1 cellular context compared by ENCODE assay signal in genomic region chr20:9079038-9079731, GRCh38.
TF ChIP-seq lines count a peak whose summit lies in the region.

No MANE protein-coding gene starts in this region.

TF ChIP-seq in GM23338, 12 proteins besides CTCF, POLR2A, EP300 and RAD21 (continued from another document):
- TF ChIP-seq, protein P1, sequence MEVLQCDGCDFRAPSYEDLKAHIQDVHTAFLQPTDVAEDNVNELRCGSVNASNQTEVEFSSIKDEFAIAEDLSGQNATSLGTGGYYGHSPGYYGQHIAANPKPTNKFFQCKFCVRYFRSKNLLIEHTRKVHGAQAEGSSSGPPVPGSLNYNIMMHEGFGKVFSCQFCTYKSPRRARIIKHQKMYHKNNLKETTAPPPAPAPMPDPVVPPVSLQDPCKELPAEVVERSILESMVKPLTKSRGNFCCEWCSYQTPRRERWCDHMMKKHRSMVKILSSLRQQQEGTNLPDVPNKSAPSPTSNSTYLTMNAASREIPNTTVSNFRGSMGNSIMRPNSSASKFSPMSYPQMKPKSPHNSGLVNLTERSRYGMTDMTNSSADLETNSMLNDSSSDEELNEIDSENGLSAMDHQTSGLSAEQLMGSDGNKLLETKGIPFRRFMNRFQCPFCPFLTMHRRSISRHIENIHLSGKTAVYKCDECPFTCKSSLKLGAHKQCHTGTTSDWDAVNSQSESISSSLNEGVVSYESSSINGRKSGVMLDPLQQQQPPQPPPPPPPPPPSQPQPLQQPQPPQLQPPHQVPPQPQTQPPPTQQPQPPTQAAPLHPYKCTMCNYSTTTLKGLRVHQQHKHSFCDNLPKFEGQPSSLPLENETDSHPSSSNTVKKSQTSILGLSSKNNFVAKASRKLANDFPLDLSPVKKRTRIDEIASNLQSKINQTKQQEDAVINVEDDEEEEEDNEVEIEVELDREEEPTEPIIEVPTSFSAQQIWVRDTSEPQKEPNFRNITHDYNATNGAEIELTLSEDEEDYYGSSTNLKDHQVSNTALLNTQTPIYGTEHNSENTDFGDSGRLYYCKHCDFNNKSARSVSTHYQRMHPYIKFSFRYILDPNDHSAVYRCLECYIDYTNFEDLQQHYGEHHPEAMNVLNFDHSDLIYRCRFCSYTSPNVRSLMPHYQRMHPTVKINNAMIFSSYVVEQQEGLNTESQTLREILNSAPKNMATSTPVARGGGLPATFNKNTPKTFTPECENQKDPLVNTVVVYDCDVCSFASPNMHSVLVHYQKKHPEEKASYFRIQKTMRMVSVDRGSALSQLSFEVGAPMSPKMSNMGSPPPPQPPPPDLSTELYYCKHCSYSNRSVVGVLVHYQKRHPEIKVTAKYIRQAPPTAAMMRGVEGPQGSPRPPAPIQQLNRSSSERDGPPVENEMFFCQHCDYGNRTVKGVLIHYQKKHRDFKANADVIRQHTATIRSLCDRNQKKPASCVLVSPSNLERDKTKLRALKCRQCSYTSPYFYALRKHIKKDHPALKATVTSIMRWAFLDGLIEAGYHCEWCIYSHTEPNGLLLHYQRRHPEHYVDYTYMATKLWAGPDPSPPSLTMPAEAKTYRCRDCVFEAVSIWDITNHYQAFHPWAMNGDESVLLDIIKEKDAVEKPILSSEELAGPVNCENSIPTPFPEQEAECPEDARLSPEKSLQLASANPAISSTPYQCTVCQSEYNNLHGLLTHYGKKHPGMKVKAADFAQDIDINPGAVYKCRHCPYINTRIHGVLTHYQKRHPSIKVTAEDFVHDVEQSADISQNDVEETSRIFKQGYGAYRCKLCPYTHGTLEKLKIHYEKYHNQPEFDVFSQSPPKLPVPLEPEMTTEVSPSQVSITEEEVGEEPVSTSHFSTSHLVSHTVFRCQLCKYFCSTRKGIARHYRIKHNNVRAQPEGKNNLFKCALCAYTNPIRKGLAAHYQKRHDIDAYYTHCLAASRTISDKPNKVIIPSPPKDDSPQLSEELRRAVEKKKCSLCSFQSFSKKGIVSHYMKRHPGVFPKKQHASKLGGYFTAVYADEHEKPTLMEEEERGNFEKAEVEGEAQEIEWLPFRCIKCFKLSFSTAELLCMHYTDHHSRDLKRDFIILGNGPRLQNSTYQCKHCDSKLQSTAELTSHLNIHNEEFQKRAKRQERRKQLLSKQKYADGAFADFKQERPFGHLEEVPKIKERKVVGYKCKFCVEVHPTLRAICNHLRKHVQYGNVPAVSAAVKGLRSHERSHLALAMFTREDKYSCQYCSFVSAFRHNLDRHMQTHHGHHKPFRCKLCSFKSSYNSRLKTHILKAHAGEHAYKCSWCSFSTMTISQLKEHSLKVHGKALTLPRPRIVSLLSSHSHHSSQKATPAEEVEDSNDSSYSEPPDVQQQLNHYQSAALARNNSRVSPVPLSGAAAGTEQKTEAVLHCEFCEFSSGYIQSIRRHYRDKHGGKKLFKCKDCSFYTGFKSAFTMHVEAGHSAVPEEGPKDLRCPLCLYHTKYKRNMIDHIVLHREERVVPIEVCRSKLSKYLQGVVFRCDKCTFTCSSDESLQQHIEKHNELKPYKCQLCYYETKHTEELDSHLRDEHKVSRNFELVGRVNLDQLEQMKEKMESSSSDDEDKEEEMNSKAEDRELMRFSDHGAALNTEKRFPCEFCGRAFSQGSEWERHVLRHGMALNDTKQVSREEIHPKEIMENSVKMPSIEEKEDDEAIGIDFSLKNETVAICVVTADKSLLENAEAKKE (CRISPR knock-in tag; IDR thresholded peaks at IDR 0.05) = no peak
- TF ChIP-seq STAT1 (IDR thresholded peaks at IDR 0.05; ENCODE audit: unreplicated experiment) (no peak), ZNF114 (CRISPR knock-in tag; IDR thresholded peaks at IDR 0.05) (no peak), CREB1 (CRISPR knock-in tag; IDR thresholded peaks at IDR 0.05; ENCODE audit: low read depth) (no peak), NANOG (IDR thresholded peaks at IDR 0.05; ENCODE audit: borderline replicate concordance) (no peak)
- TF ChIP-seq, protein P2, sequence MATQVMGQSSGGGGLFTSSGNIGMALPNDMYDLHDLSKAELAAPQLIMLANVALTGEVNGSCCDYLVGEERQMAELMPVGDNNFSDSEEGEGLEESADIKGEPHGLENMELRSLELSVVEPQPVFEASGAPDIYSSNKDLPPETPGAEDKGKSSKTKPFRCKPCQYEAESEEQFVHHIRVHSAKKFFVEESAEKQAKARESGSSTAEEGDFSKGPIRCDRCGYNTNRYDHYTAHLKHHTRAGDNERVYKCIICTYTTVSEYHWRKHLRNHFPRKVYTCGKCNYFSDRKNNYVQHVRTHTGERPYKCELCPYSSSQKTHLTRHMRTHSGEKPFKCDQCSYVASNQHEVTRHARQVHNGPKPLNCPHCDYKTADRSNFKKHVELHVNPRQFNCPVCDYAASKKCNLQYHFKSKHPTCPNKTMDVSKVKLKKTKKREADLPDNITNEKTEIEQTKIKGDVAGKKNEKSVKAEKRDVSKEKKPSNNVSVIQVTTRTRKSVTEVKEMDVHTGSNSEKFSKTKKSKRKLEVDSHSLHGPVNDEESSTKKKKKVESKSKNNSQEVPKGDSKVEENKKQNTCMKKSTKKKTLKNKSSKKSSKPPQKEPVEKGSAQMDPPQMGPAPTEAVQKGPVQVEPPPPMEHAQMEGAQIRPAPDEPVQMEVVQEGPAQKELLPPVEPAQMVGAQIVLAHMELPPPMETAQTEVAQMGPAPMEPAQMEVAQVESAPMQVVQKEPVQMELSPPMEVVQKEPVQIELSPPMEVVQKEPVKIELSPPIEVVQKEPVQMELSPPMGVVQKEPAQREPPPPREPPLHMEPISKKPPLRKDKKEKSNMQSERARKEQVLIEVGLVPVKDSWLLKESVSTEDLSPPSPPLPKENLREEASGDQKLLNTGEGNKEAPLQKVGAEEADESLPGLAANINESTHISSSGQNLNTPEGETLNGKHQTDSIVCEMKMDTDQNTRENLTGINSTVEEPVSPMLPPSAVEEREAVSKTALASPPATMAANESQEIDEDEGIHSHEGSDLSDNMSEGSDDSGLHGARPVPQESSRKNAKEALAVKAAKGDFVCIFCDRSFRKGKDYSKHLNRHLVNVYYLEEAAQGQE (IDR thresholded peaks at IDR 0.05; ENCODE audit: unreplicated experiment) = no peak
TF ChIP-seq in GM23338: peak in this region for 0.
